In genomic region chr14:22521449-22522239, GRCh38 we compare ENCODE assay signal across 14 cellular contexts.
A peak's percentile ranks its signal among the peaks of the same experiment; 100 is the strongest.
DNase-seq lines count a peak whose midpoint lies in the region; ATAC-seq and TF ChIP-seq lines count a peak whose summit lies in the region.
"Had no signal": no experiment of that assay in that cellular context is flagged by ENCODE, and none has a peak within 500 bp of the region (broad histone marks: within the 10 kb centered on the region; RNA-seq: fewer than 3 reads in every experiment).

No MANE protein-coding gene starts in this region.

- H3K36me3 Mint-ChIP-seq in T-helper 1 cell treated with Interleukin-12 subunit alpha and Interleukin-12 subunit beta and Interleukin-4 antibody, amounts not matched to agents 30 μg/mL and 1 μg/mL, for 36 hours (ENCODE audit: low read depth), result peaks cover 90% of the 10 kb centered on the region
- no peaks in the 10 kb centered on the region for H3K36me3 Mint-ChIP-seq in chondrocyte (ENCODE audit: low read depth)
- H3K36me3 Mint-ChIP-seq: type B pancreatic cell had no signal

- H3K9me3 ChIP-seq in OCI-LY3 (ENCODE audit: insufficient read depth, low read length), result no peaks in the 10 kb centered on the region

- no peaks in the 10 kb centered on the region for H3K27me3 ChIP-seq in OCI-LY3 (ENCODE audit: low read depth, low read length)
- H3K27me3 ChIP-seq: brain microvascular endothelial cell had no signal

- peak overlapping the region; percentile 44 for H3K9ac ChIP-seq in OCI-LY3 (ENCODE audit: low read length)

- no peak for DNase-seq in T-helper 1 cell
- no peak for DNase-seq in chondrocyte (ENCODE audit: low spot score)
- DNase-seq in renal cortical epithelial cell (ENCODE audit: low read depth), result peak; percentile 66
- DNase-seq in ureter (ENCODE audit: low spot score), result no peak
- DNase-seq in NOMO-1 treated with DMSO at 0.1 percent for 48 hours (lab: John Stamatoyannopoulos, UW; ENCODE audit: unreplicated experiment), result no peak
- DNase-seq: brain microvascular endothelial cell, H7, left cardiac atrium, NCI-H226 had no signal

- peaks cover 78% of the 10 kb centered on the region for H3K4me1 ChIP-seq in OCI-LY3 (ENCODE audit: low read length)

- H3K9me3 Mint-ChIP-seq in T-helper 1 cell treated with Interleukin-12 subunit alpha and Interleukin-12 subunit beta and Interleukin-4 antibody, amounts not matched to agents 30 μg/mL and 1 μg/mL, for 36 hours, result no peaks in the 10 kb centered on the region
- no peaks in the 10 kb centered on the region for H3K9me3 Mint-ChIP-seq in chondrocyte (ENCODE audit: low read depth)

- H3K4me3 ChIP-seq in OCI-LY3 (ENCODE audit: low read length), result no peak overlapping the region

- H3K27ac ChIP-seq in OCI-LY3 (ENCODE audit: low read length), result no peak overlapping the region

- no peak overlapping the region for H2AFZ ChIP-seq in OCI-LY3 (ENCODE audit: low read depth, low read length)

- ATAC-seq in HG03520 (IDR thresholded peaks at IDR 0.05; ENCODE audit: unreplicated experiment), result no peak
- ATAC-seq: left cardiac atrium, Panc1 had no signal

- no peaks in the 10 kb centered on the region for H3K36me3 ChIP-seq in OCI-LY3 (replicated peaks; ENCODE audit: low read depth, low read length)
- H3K36me3 ChIP-seq: brain microvascular endothelial cell had no signal

- H3K4me2 ChIP-seq in OCI-LY3 (ENCODE audit: low read length), result no peak overlapping the region

- no peaks in the 10 kb centered on the region for H3K79me2 ChIP-seq in OCI-LY3 (ENCODE audit: low read length)

- H4K20me1 ChIP-seq in OCI-LY3 (ENCODE audit: insufficient read depth, low read length), result no peaks in the 10 kb centered on the region

- H3K4me3 Mint-ChIP-seq in T-helper 1 cell treated with Interleukin-12 subunit alpha and Interleukin-12 subunit beta and Interleukin-4 antibody, amounts not matched to agents 30 μg/mL and 1 μg/mL, for 36 hours, result peak overlapping the region; percentile 82
- no peak overlapping the region for H3K4me3 Mint-ChIP-seq in chondrocyte (ENCODE audit: unreplicated experiment)
- H3K4me3 Mint-ChIP-seq: type B pancreatic cell had no signal

- TF ChIP-seq CTCF in OCI-LY3 (IDR thresholded peaks at IDR 0.05; ENCODE audit: low read depth, low read length) (no peak), chondrocyte (IDR thresholded peaks at IDR 0.05) (no peak)

- H3K27me3 Mint-ChIP-seq in T-helper 1 cell treated with Interleukin-12 subunit alpha and Interleukin-12 subunit beta and Interleukin-4 antibody, amounts not matched to agents 30 μg/mL and 1 μg/mL, for 36 hours (ENCODE audit: low read depth), result no peaks in the 10 kb centered on the region
- no peaks in the 10 kb centered on the region for H3K27me3 Mint-ChIP-seq in chondrocyte (ENCODE audit: low read depth)

- peak overlapping the region; percentile 91 for H3K27ac Mint-ChIP-seq in T-helper 1 cell treated with Interleukin-12 subunit alpha and Interleukin-12 subunit beta and Interleukin-4 antibody, amounts not matched to agents 30 μg/mL and 1 μg/mL, for 36 hours
- peak overlapping the region; percentile 2 for H3K27ac Mint-ChIP-seq in chondrocyte (ENCODE audit: unreplicated experiment)
- H3K27ac Mint-ChIP-seq: type B pancreatic cell had no signal

- peaks cover 79% of the 10 kb centered on the region for H3K4me1 Mint-ChIP-seq in T-helper 1 cell treated with Interleukin-12 subunit alpha and Interleukin-12 subunit beta and Interleukin-4 antibody, amounts not matched to agents 30 μg/mL and 1 μg/mL, for 36 hours (ENCODE audit: low read depth)
- peaks cover 55% of the 10 kb centered on the region for H3K4me1 Mint-ChIP-seq in chondrocyte (ENCODE audit: low read depth)
